ENCODE assay signal across 1 cellular context in genomic region chr20:57738053-57738452, GRCh38.
TF ChIP-seq lines count a peak whose summit lies in the region.

No MANE protein-coding gene starts in this region.

TF ChIP-seq in A549, 52 proteins besides CTCF, POLR2A, EP300 and RAD21 (continued from another document):
- no peak for TF ChIP-seq BCL3 (IDR thresholded peaks at IDR 0.05)
- TF ChIP-seq PBX3 (IDR thresholded peaks at IDR 0.05) = no peak
- TF ChIP-seq USF2 (IDR thresholded peaks at IDR 0.05) = no peak
- TF ChIP-seq EHF (CRISPR knock-in tag; IDR thresholded peaks at IDR 0.05) = no peak
- TF ChIP-seq HDAC2 (IDR thresholded peaks at IDR 0.05) = no peak
- TF ChIP-seq TFCP2L1 (CRISPR knock-in tag; IDR thresholded peaks at IDR 0.05) = no peak
- no peak for TF ChIP-seq HOXB5 (CRISPR knock-in tag; IDR thresholded peaks at IDR 0.05)
- TF ChIP-seq NPAS2 (CRISPR knock-in tag; IDR thresholded peaks at IDR 0.05; ENCODE audit: borderline replicate concordance) = no peak
